Comparison of ENCODE assay signal across 10 cellular contexts in the genomic region with DNA sequence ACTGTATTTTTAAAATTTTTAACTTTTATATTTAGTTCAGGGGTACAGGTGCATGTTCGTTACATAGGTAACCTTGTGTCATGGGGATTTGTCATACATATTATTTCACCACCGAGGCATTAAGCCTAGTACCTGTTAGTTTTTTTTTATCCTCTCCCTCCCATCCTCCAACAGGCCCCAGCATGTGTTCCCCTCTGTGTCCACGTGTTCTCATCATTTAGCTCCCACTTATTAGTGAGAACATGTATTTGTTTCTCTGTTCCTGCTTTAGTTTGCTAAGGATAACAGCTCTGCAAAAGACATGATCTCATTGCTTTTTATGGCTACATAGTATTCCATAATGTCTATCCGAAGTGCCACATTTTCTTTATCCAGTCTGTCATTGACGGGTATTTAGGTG. TPM values are rescaled to one million over a fixed set of nuclear protein-coding genes. Genes with fewer than 3 reads are reported as not detected.
"Had no signal": no experiment of that assay in that cellular context is flagged by ENCODE, and none has a peak within 500 bp of the region (broad histone marks: within the 10 kb centered on the region; RNA-seq: fewer than 3 reads in every experiment).

No MANE protein-coding gene starts in this region.

- H3K9ac ChIP-seq: KMS-11 had no signal

- H3K27ac ChIP-seq: HL-60, KMS-11 had no signal

- DNase-seq: IMR-90, KBM-7, KG1 had no signal

- FAIRE-seq: HTR-8/SVneo, K562 had no signal

- H3K4me3 ChIP-seq: K562 had no signal

- ATAC-seq: K562 had no signal

- H3K4me2 ChIP-seq: KMS-11 had no signal

RNA-seq across cellular contexts. Expression of gene ITGA8, which starts 22.4 kb away (rescaled TPM):
- total RNA-seq: HT-29, HT1080 had no signal
- polyA plus RNA-seq: IgD-negative memory B cell had no signal
